Comparison of ENCODE assay signal across 8 cellular contexts in the genomic region with DNA sequence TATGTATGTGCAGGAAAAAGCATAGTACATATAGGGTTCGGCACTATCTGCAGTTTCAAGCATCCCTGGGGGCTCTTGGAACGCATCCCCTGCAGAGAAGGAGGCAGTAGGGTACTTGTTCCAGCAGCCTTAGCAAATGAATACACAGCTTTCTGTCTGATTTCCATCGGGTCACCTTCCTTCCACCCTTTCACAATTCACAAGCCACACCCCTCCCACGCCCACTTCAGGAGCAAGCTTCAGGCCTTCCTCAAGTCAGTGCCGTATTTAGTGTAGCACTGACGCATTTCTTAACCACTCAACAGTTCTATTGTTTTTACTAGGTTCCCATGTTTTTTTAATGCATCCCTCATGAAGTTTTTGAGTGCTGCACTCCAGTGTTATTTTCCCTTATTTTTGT.
DNase-seq lines count a peak whose midpoint lies in the region; ATAC-seq, FAIRE-seq and TF ChIP-seq lines count a peak whose summit lies in the region.

No MANE protein-coding gene starts in this region.

- 45 to 48% methylated on average over 6 of the region's 6 CpGs for WGBS in heart right ventricle, 2 donors
- 39 to 53% methylated on average over 6 of the region's 6 CpGs for WGBS in pancreas, 2 donors

- H3K27me3 ChIP-seq in heart right ventricle: peaks cover 0 to 16% (median 0%) of the 10 kb centered on the region in 7 donors
- no peaks in the 10 kb centered on the region for H3K27me3 ChIP-seq in duodenal mucosa (ENCODE audit: control insufficient read depth in 1 of 2, insufficient read depth in 2 of 2, low read length in 2 of 2)
- H3K27me3 ChIP-seq in pancreas: no peaks in the 10 kb centered on the region

- H3K27ac ChIP-seq in heart right ventricle (no peak overlapping the region), duodenal mucosa (ENCODE audit: low read depth, low read length) (peak overlapping the region; percentile 30), pancreas (no peak overlapping the region)

- ATAC-seq in heart right ventricle: peak in 3 of 8 donors; percentile 32 to 55 (median 48)
- ATAC-seq in Right ventricle myocardium superior (ENCODE audit: poor library complexity): no peak
- ATAC-seq in pancreas: peak; percentile 36 to 76 (median 72)
- no peak for ATAC-seq in effector memory CD8-positive, alpha-beta T cell (replicated peaks)
- ATAC-seq in HG03196 (IDR thresholded peaks at IDR 0.05; ENCODE audit: unreplicated experiment): no peak

- DNase-seq in heart right ventricle (peak; percentile 39 to 59), Right ventricle myocardium superior (no peak), NCI-H345 treated with DMSO at 0.1 percent for 48 hours (lab: John Stamatoyannopoulos, UW; ENCODE audit: unreplicated experiment) (peak; percentile 95), pancreas (peak in 3 of 6 donors; percentile 56 to 70 (median 65)), NCI-H2081 treated with DMSO at 0.1 percent for 48 hours (lab: John Stamatoyannopoulos, UW) (no peak)
- no peak for DNase-seq in effector memory CD8-positive, alpha-beta T cell

- H3K4me3 ChIP-seq in heart right ventricle (no peak overlapping the region), duodenal mucosa (ENCODE audit: low read depth in 1 of 2, low read length in 2 of 2) (peak overlapping the region; percentile 51 to 58), pancreas (no peak overlapping the region)

- H3K9me3 ChIP-seq in heart right ventricle: no peaks in the 10 kb centered on the region
- no peaks in the 10 kb centered on the region for H3K9me3 ChIP-seq in duodenal mucosa (ENCODE audit: control insufficient read depth in 1 of 2, low read length in 2 of 2)
- no peaks in the 10 kb centered on the region for H3K9me3 ChIP-seq in pancreas

- H3K36me3 ChIP-seq in heart right ventricle: no peaks in the 10 kb centered on the region
- H3K36me3 ChIP-seq in duodenal mucosa (ENCODE audit: control insufficient read depth in 1 of 2, insufficient read depth in 2 of 2, low read length in 2 of 2): no peaks in the 10 kb centered on the region
- H3K36me3 ChIP-seq in pancreas: no peaks in the 10 kb centered on the region

- H3K27me3 Mint-ChIP-seq in effector memory CD8-positive, alpha-beta T cell: peaks cover 3 to 20% of the 10 kb centered on the region in 2 donors

- H3K9me3 Mint-ChIP-seq in effector memory CD8-positive, alpha-beta T cell: no peaks in the 10 kb centered on the region

- H3K4me1 ChIP-seq in heart right ventricle: peaks cover 2 to 56% (median 30%) of the 10 kb centered on the region in 9 donors
- peaks cover 44 to 51% of the 10 kb centered on the region in 2 donors for H3K4me1 ChIP-seq in duodenal mucosa (ENCODE audit: control insufficient read depth in 1 of 2, insufficient read depth in 2 of 2, low read length in 2 of 2)
- H3K4me1 ChIP-seq in pancreas: peaks cover 24 to 52% (median 26%) of the 10 kb centered on the region in 3 donors

- intact Hi-C loops in heart right ventricle (cut with DNase I) (no loop called here), Right ventricle myocardium superior (cut with DNase I) (no loop called here), pancreas (cut with DNase I) (no loop called here)

- H3K4me1 Mint-ChIP-seq in effector memory CD8-positive, alpha-beta T cell (ENCODE audit: low read depth in 2 of 2): peaks cover 0 to 1% of the 10 kb centered on the region in 2 donors

- TF ChIP-seq CTCF in heart right ventricle (IDR thresholded peaks at IDR 0.05) (no peak), pancreas (IDR thresholded peaks at IDR 0.05) (no peak)

- FAIRE-seq in pancreas (lab: Jason Lieb, UNC): no peak

- H3K36me3 Mint-ChIP-seq in effector memory CD8-positive, alpha-beta T cell (ENCODE audit: insufficient read depth): peaks cover 2% of the 10 kb centered on the region

- H3K9ac ChIP-seq in duodenal mucosa (ENCODE audit: low read depth in 1 of 2, low read length in 2 of 2): peak overlapping the region; percentile 15 to 28

- no peak overlapping the region for H3K27ac Mint-ChIP-seq in effector memory CD8-positive, alpha-beta T cell

- no peak overlapping the region for H3K4me3 Mint-ChIP-seq in effector memory CD8-positive, alpha-beta T cell

Comparison
In these comparisons a context has a peak if more than half of its experiments do, and no peak if none do; other contexts are left out.
1. DNase-seq: peak in heart right ventricle (2 of 2) and NCI-H345 treated with DMSO at 0.1 percent for 48 hours (single experiment); none in Right ventricle myocardium superior (single experiment), NCI-H2081 treated with DMSO at 0.1 percent for 48 hours (single experiment) and effector memory CD8-positive, alpha-beta T cell (0 of 3).
2. ATAC-seq: peak in pancreas (4 of 4); none in Right ventricle myocardium superior (single experiment), effector memory CD8-positive, alpha-beta T cell (single experiment) and HG03196 (single experiment).
3. H3K4me3 ChIP-seq: peak in duodenal mucosa (2 of 2); none in heart right ventricle (0 of 10) and pancreas (0 of 4).